ENCODE assay signal across 8 cellular contexts in the genomic region with DNA sequence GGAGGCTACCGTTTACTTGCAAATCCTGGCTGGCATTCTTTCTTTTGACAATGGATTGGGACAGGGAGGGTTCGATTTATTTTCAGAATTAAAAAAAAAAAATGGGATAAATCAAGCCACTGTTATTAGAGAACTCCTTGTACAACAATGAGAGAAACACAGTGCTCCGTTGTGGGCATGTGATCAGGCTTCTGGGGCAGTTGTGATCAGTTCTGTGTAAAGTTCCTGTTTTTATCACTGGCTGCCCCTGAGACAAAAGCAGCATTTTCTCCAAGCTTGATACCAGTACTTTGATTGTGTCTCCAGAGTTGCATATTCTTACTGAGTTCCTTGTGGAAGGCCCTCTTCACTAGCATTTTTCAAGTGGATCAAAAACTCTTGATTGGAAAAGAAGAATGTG. TPM values are rescaled to one million over a fixed set of nuclear protein-coding genes. Genes with fewer than 3 reads are reported as not detected.
DNase-seq lines count a peak whose midpoint lies in the region; ATAC-seq and TF ChIP-seq lines count a peak whose summit lies in the region.

No MANE protein-coding gene starts in this region.

- H3K27ac Mint-ChIP-seq in activated T-cell treated with anti-CD3 and anti-CD28 coated beads, Interleukin-2, amount 50 U/mL, for 72 hours = peak overlapping the region; percentile 87
- peak overlapping the region; percentile 86 for H3K27ac Mint-ChIP-seq in T-helper 2 cell treated with Interferon-gamma antibody and Interleukin-4, amounts not matched to agents 5 μg/mL and 100 μg/mL, for 36 hours
- peak overlapping the region; percentile 91 to 98 (median 96) for H3K27ac Mint-ChIP-seq in nephron

- no peak for ATAC-seq in activated T-cell treated with anti-CD3 and anti-CD28 coated beads, Interleukin-2, amount 50 U/mL, for 72 hours (replicated peaks in 1 of 2)
- ATAC-seq in GM21576 (IDR thresholded peaks at IDR 0.05; ENCODE audit: unreplicated experiment) = no peak
- ATAC-seq in GM18498 (IDR thresholded peaks at IDR 0.05; ENCODE audit: unreplicated experiment) = no peak
- no peak for ATAC-seq in HG03457 (IDR thresholded peaks at IDR 0.05; ENCODE audit: unreplicated experiment)

- H3K4me3 ChIP-seq in fibroblast of mammary gland (ENCODE audit: control insufficient read depth, low read depth, low read length) = peak overlapping the region; percentile 90

- H3K27me3 Mint-ChIP-seq in activated T-cell treated with anti-CD3 and anti-CD28 coated beads, Interleukin-2, amount 50 U/mL, for 72 hours (ENCODE audit: low read depth) = no peaks in the 10 kb centered on the region
- H3K27me3 Mint-ChIP-seq in T-helper 2 cell treated with Interferon-gamma antibody and Interleukin-4, amounts not matched to agents 5 μg/mL and 100 μg/mL, for 36 hours (ENCODE audit: low read depth) = no peaks in the 10 kb centered on the region
- H3K27me3 Mint-ChIP-seq in nephron (ENCODE audit: low read depth) = no peaks in the 10 kb centered on the region

- peak overlapping the region; percentile 93 to 97 for H3K4me3 Mint-ChIP-seq in activated T-cell treated with anti-CD3 and anti-CD28 coated beads, Interleukin-2, amount 50 U/mL, for 72 hours
- H3K4me3 Mint-ChIP-seq in T-helper 2 cell treated with Interferon-gamma antibody and Interleukin-4, amounts not matched to agents 5 μg/mL and 100 μg/mL, for 36 hours = peak overlapping the region; percentile 91
- peak overlapping the region; percentile 94 to 99 (median 99) for H3K4me3 Mint-ChIP-seq in nephron

- DNase-seq in activated T-cell treated with anti-CD3 and anti-CD28 coated beads, Interleukin-2, amount 50 U/mL, for 72 hours = no peak
- DNase-seq in activated T-cell treated with anti-CD3 and anti-CD28 coated beads, Interleukin-2, amount 50 U/mL, for 1 hour = no peak
- DNase-seq in T-helper 2 cell treated with Interferon-gamma antibody and Interleukin-4, amounts not matched to agents 5 μg/mL and 100 μg/mL, for 36 hours (ENCODE audit: low spot score) = no peak
- peak; percentile 15 for DNase-seq in fibroblast of mammary gland (ENCODE audit: low read depth)

- peaks cover 55% of the 10 kb centered on the region for H3K4me1 Mint-ChIP-seq in activated T-cell treated with anti-CD3 and anti-CD28 coated beads, Interleukin-2, amount 50 U/mL, for 72 hours (ENCODE audit: low read depth)
- peaks cover 45% of the 10 kb centered on the region for H3K4me1 Mint-ChIP-seq in T-helper 2 cell treated with Interferon-gamma antibody and Interleukin-4, amounts not matched to agents 5 μg/mL and 100 μg/mL, for 36 hours (ENCODE audit: low read depth)
- H3K4me1 Mint-ChIP-seq in nephron = peaks cover 42% of the 10 kb centered on the region

- H3K36me3 Mint-ChIP-seq in activated T-cell treated with anti-CD3 and anti-CD28 coated beads, Interleukin-2, amount 50 U/mL, for 72 hours (ENCODE audit: insufficient read depth in 2 of 2) = peaks cover 0 to 1% of the 10 kb centered on the region in 2 donors
- peaks cover 11% of the 10 kb centered on the region for H3K36me3 Mint-ChIP-seq in T-helper 2 cell treated with Interferon-gamma antibody and Interleukin-4, amounts not matched to agents 5 μg/mL and 100 μg/mL, for 36 hours (ENCODE audit: low read depth)
- H3K36me3 Mint-ChIP-seq in nephron (ENCODE audit: low read depth) = no peaks in the 10 kb centered on the region

- no peaks in the 10 kb centered on the region for H3K9me3 Mint-ChIP-seq in activated T-cell treated with anti-CD3 and anti-CD28 coated beads, Interleukin-2, amount 50 U/mL, for 72 hours
- H3K9me3 Mint-ChIP-seq in T-helper 2 cell treated with Interferon-gamma antibody and Interleukin-4, amounts not matched to agents 5 μg/mL and 100 μg/mL, for 36 hours = peaks cover under 1% of the 10 kb centered on the region
- peaks cover under 1% of the 10 kb centered on the region for H3K9me3 Mint-ChIP-seq in nephron

- TF ChIP-seq CTCF in fibroblast of mammary gland (conservative IDR thresholded peaks at IDR 0.05; ENCODE audit: control insufficient read depth, insufficient read depth, low read depth, low read length) (no peak), nephron (IDR thresholded peaks at IDR 0.05; ENCODE audit: unreplicated experiment in 3 of 3) (no peak)

RNA-seq across cellular contexts. Expression of a gene that starts 1.2 kb away (rescaled TPM):
- 10 to 100 TPM; 25.4 to 28.1 TPM for total RNA-seq in activated T-cell treated with anti-CD3 and anti-CD28 coated beads, Interleukin-2, amount 50 U/mL, for 72 hours
